13 cellular contexts compared by ENCODE assay signal in genomic region chr9:92774274-92774673, GRCh38. TPM values are rescaled to one million over a fixed set of nuclear protein-coding genes. Genes with fewer than 3 reads are reported as not detected.
DNase-seq lines count a peak whose midpoint lies in the region; ATAC-seq and TF ChIP-seq lines count a peak whose summit lies in the region.
"Had no signal": no experiment of that assay in that cellular context is flagged by ENCODE, and none has a peak within 500 bp of the region (broad histone marks: within the 10 kb centered on the region; RNA-seq: fewer than 3 reads in every experiment).

No MANE protein-coding gene starts in this region.

- no peaks in the 10 kb centered on the region for H3K36me3 Mint-ChIP-seq in naive thymus-derived CD8-positive, alpha-beta T cell
- H3K36me3 Mint-ChIP-seq: CD8-positive, alpha-beta T cell had no signal

- H3K4me3 ChIP-seq in HFF-Myc (replicated peaks; ENCODE audit: low read depth, low read length) = no peak overlapping the region
- H3K4me3 ChIP-seq: Peyer's patch, uterus had no signal

- in situ Hi-C loops in KBM-7 (cut with MboI; ENCODE audit: low pct_unique_long_range_greater_than_20kb, low sequenced_read_pairs) = no loop called here

- H3K4me1 Mint-ChIP-seq in naive thymus-derived CD8-positive, alpha-beta T cell = peaks cover 5 to 24% (median 11%) of the 10 kb centered on the region in 4 donors

- peaks cover 0 to 5% (median 0%) of the 10 kb centered on the region in 5 donors for H3K27me3 Mint-ChIP-seq in naive thymus-derived CD8-positive, alpha-beta T cell

- no peak overlapping the region for H3K4me3 Mint-ChIP-seq in naive thymus-derived CD8-positive, alpha-beta T cell
- H3K4me3 Mint-ChIP-seq: CD8-positive, alpha-beta T cell had no signal

- DNase-seq in AG08396 (ENCODE audit: low spot score) = peak; percentile 84
- DNase-seq in HFF-Myc (ENCODE audit: extremely low read depth, low read depth) = peak; percentile 46
- peak; percentile 95 for DNase-seq in astrocyte of the hippocampus (ENCODE audit: low read depth, low spot score)
- DNase-seq in islet precursor cell = peak; percentile 60
- no peak for DNase-seq in NOMO-1 treated with dmso at 0.1 percent for 144 hours (lab: John Stamatoyannopoulos, UW; ENCODE audit: unreplicated experiment)
- DNase-seq in naive thymus-derived CD8-positive, alpha-beta T cell = no peak
- DNase-seq in KBM-7 = no peak
- DNase-seq: activated T-cell treated with anti-CD3 and anti-CD28 coated beads for 4 hours; CD8-positive, alpha-beta T cell; NCI-H2029 treated with DMSO at 0.1 percent for 48 hours; Peyer's patch; uterus had no signal

- peaks cover 0 to 3% (median 0%) of the 10 kb centered on the region in 9 donors for H3K9me3 Mint-ChIP-seq in naive thymus-derived CD8-positive, alpha-beta T cell

- POLR2A ChIA-PET in naive thymus-derived CD8-positive, alpha-beta T cell (lab: Charles Lee) = interaction anchor here (0.6 kb wide), 1 partner anchor 13 kb away, joined by 3 read pairs; no protein-coding TSS in a partner anchor

- no peak for ATAC-seq in GM18870 (IDR thresholded peaks at IDR 0.05; ENCODE audit: unreplicated experiment)
- ATAC-seq in naive thymus-derived CD8-positive, alpha-beta T cell = no peak
- ATAC-seq: CD8-positive, alpha-beta T cell had no signal

- H3K27ac Mint-ChIP-seq in naive thymus-derived CD8-positive, alpha-beta T cell = no peak overlapping the region
- H3K27ac Mint-ChIP-seq: CD8-positive, alpha-beta T cell had no signal

- no peak for TF ChIP-seq CTCF in HFF-Myc (IDR thresholded peaks at IDR 0.05; ENCODE audit: low read depth, low read length, missing control alignments)

RNA-seq across cellular contexts. Expression of gene BICD2, which starts 9.6 kb away (rescaled TPM):
- 10 to 100 TPM; 28.3 to 29.1 TPM for total RNA-seq in naive thymus-derived CD8-positive, alpha-beta T cell
- polyA plus RNA-seq in naive thymus-derived CD8-positive, alpha-beta T cell = 10 to 100 TPM in 2 of 3 donors, 1 to 10 TPM in 1; 5.9 to 20.1 (median 10.1) TPM

Comparison
In these comparisons a context has a peak if more than half of its experiments do, and no peak if none do; other contexts are left out.
1. DNase-seq: peak in AG08396 (single experiment), HFF-Myc (single experiment), astrocyte of the hippocampus (single experiment) and islet precursor cell (single experiment); none in NOMO-1 treated with dmso at 0.1 percent for 144 hours (single experiment), naive thymus-derived CD8-positive, alpha-beta T cell (0 of 10) and KBM-7 (single experiment).